10 cellular contexts compared by ENCODE assay signal in the genomic region with DNA sequence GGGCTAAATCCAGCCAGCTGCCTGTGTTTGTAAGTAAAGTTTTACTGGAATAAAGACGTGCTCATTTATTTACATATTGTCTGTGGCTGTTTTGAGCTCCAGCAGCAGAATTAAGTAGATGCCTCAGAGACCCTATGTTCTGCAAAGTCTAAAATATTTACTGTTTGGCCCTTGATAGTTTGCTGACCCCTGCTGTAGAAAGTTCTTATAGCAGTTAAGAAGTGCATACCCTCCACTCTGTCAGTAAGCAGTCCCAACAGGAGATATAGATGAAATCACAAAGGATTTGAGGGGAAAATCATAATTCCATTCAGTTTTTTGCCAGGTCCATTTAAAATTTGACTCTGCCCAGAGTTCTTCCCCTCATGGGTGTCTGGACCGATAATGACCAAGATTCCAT. TPM values are rescaled to one million over a fixed set of nuclear protein-coding genes. Genes with fewer than 3 reads are reported as not detected.
DNase-seq lines count a peak whose midpoint lies in the region; ATAC-seq and TF ChIP-seq lines count a peak whose summit lies in the region.
"Had no signal": no experiment of that assay in that cellular context is flagged by ENCODE, and none has a peak within 500 bp of the region (broad histone marks: within the 10 kb centered on the region; RNA-seq: fewer than 3 reads in every experiment).

No MANE protein-coding gene starts in this region.

- H3K27ac ChIP-seq in endodermal cell (ENCODE audit: low read depth, low read length) (no peak overlapping the region), smooth muscle cell (ENCODE audit: low read depth) (no peak overlapping the region)
- H3K27ac ChIP-seq: SK-N-MC, upper lobe of left lung had no signal

- no peak overlapping the region for H3K9ac ChIP-seq in endodermal cell (ENCODE audit: extremely low read depth, low read length, poor library complexity, severe bottlenecking)
- no peak overlapping the region for H3K9ac ChIP-seq in smooth muscle cell (ENCODE audit: low read depth)

- H3K4me3 Mint-ChIP-seq in activated naive CD4-positive, alpha-beta T cell treated with anti-CD3 and anti-CD28 coated beads, Interleukin-2, amount 50 U/mL, for 24 hours: no peak overlapping the region
- no peak overlapping the region for H3K4me3 Mint-ChIP-seq in endodermal cell

- H3K4me3 ChIP-seq in endodermal cell (ENCODE audit: low read length) (no peak overlapping the region), smooth muscle cell (no peak overlapping the region)
- H3K4me3 ChIP-seq: SK-N-MC, upper lobe of left lung had no signal

- H2AFZ ChIP-seq in smooth muscle cell (ENCODE audit: low read depth): no peak overlapping the region

- H3K79me2 ChIP-seq in smooth muscle cell (ENCODE audit: low read depth): no peaks in the 10 kb centered on the region

- peaks cover 7% of the 10 kb centered on the region for H3K36me3 Mint-ChIP-seq in activated naive CD4-positive, alpha-beta T cell treated with anti-CD3 and anti-CD28 coated beads, Interleukin-2, amount 50 U/mL, for 24 hours
- H3K36me3 Mint-ChIP-seq in endodermal cell (ENCODE audit: low read depth): peaks cover 42% of the 10 kb centered on the region

- no peak overlapping the region for H3K4me2 ChIP-seq in smooth muscle cell

- H3K36me3 ChIP-seq in endodermal cell (ENCODE audit: control insufficient read depth, insufficient read depth, low read length) (peaks cover 74% of the 10 kb centered on the region), smooth muscle cell (ENCODE audit: low read depth) (peaks cover 5% of the 10 kb centered on the region)

- H3K27me3 ChIP-seq in endodermal cell (ENCODE audit: control insufficient read depth, insufficient read depth, low read length, poor library complexity, severe bottlenecking) (no peaks in the 10 kb centered on the region), smooth muscle cell (ENCODE audit: low read depth) (no peaks in the 10 kb centered on the region)
- H3K27me3 ChIP-seq: upper lobe of left lung had no signal

- no peak for DNase-seq in activated naive CD4-positive, alpha-beta T cell (lab: John Stamatoyannopoulos, UW)
- peak; percentile 55 for DNase-seq in NAMALWA (ENCODE audit: low spot score)
- no peak for DNase-seq in endodermal cell
- DNase-seq in smooth muscle cell (lab: John Stamatoyannopoulos, UW; ENCODE audit: unreplicated experiment): no peak
- DNase-seq in activated gamma-delta T cell (lab: John Stamatoyannopoulos, UW): no peak
- DNase-seq in epidermal melanocyte (ENCODE audit: insufficient read length, low spot score): no peak
- DNase-seq: upper lobe of left lung had no signal

- peak overlapping the region; percentile 14 for H3K27ac Mint-ChIP-seq in activated naive CD4-positive, alpha-beta T cell treated with anti-CD3 and anti-CD28 coated beads, Interleukin-2, amount 50 U/mL, for 24 hours
- no peak overlapping the region for H3K27ac Mint-ChIP-seq in endodermal cell

- ATAC-seq in HG02571 (IDR thresholded peaks at IDR 0.05; ENCODE audit: unreplicated experiment): no peak

- no peaks in the 10 kb centered on the region for H3K27me3 Mint-ChIP-seq in activated naive CD4-positive, alpha-beta T cell treated with anti-CD3 and anti-CD28 coated beads, Interleukin-2, amount 50 U/mL, for 24 hours
- H3K27me3 Mint-ChIP-seq in endodermal cell (ENCODE audit: insufficient read depth): no peaks in the 10 kb centered on the region

- H3F3A ChIP-seq in smooth muscle cell (ENCODE audit: low read depth): peaks cover 3% of the 10 kb centered on the region

- peaks cover 9% of the 10 kb centered on the region for H3K4me1 Mint-ChIP-seq in activated naive CD4-positive, alpha-beta T cell treated with anti-CD3 and anti-CD28 coated beads, Interleukin-2, amount 50 U/mL, for 24 hours
- H3K4me1 Mint-ChIP-seq in endodermal cell: peaks cover 3% of the 10 kb centered on the region

- 86 to 93% methylated on average over 2 of the region's 2 CpGs for WGBS in endodermal cell (ENCODE audit: insufficient coverage in 1 of 2, insufficient read length in 1 of 2), 2 experiments
- WGBS in smooth muscle cell (ENCODE audit: low lambda C conversion rate): 49% methylated on average over 2 of the region's 2 CpGs

- peaks cover 5% of the 10 kb centered on the region for H4K20me1 ChIP-seq in smooth muscle cell (ENCODE audit: low read depth)

- H3K9me3 Mint-ChIP-seq in activated naive CD4-positive, alpha-beta T cell treated with anti-CD3 and anti-CD28 coated beads, Interleukin-2, amount 50 U/mL, for 24 hours: no peaks in the 10 kb centered on the region
- no peaks in the 10 kb centered on the region for H3K9me3 Mint-ChIP-seq in endodermal cell

- no peaks in the 10 kb centered on the region for H3K9me3 ChIP-seq in endodermal cell (ENCODE audit: control insufficient read depth, low read length)
- no peaks in the 10 kb centered on the region for H3K9me3 ChIP-seq in smooth muscle cell (replicated peaks; ENCODE audit: low read depth)
- H3K9me3 ChIP-seq: upper lobe of left lung had no signal

- TF ChIP-seq CTCF in endodermal cell (conservative IDR thresholded peaks at IDR 0.05) (peak; percentile 70), smooth muscle cell (IDR thresholded peaks at IDR 0.05; ENCODE audit: borderline replicate concordance, insufficient read depth, poor library complexity, severe bottlenecking) (peak; percentile 42)

- H3K4me1 ChIP-seq in endodermal cell (ENCODE audit: control insufficient read depth, insufficient read depth, low read length) (no peaks in the 10 kb centered on the region), smooth muscle cell (ENCODE audit: low read depth) (no peaks in the 10 kb centered on the region)
- H3K4me1 ChIP-seq: upper lobe of left lung had no signal

RNA-seq across cellular contexts. Expression of a gene that starts 50.1 kb away (rescaled TPM):
- total RNA-seq in endodermal cell (100 to 1,000 TPM; 208 to 269 TPM), smooth muscle cell (344 and 532 TPM in 2 replicates)
- 239 TPM for polyA plus RNA-seq in endodermal cell (2013, experiment 1 of 2)
- 230 TPM for polyA plus RNA-seq in endodermal cell (2013, experiment 2 of 2)
- polyA plus RNA-seq in smooth muscle cell: 458 and 600 TPM in 2 replicates
